In genomic region chr11:16897460-16898061, GRCh38 we compare ENCODE assay signal across 12 cellular contexts.
DNase-seq lines count a peak whose midpoint lies in the region; ATAC-seq, FAIRE-seq and TF ChIP-seq lines count a peak whose summit lies in the region.
"Had no signal": no experiment of that assay in that cellular context is flagged by ENCODE, and none has a peak within 500 bp of the region (broad histone marks: within the 10 kb centered on the region; RNA-seq: fewer than 3 reads in every experiment).

No MANE protein-coding gene starts in this region.

- no peak overlapping the region for H3K27ac ChIP-seq in kidney (ENCODE audit: low read depth in 2 of 2, low read length in 2 of 2)
- H3K27ac ChIP-seq: hepatocyte, PC-9 had no signal

- peaks cover 11 to 23% of the 10 kb centered on the region in 2 donors for H3K4me1 ChIP-seq in kidney (ENCODE audit: control insufficient read depth in 1 of 2, insufficient read depth in 1 of 2, low read depth in 1 of 2, low read length in 2 of 2)

- intact Hi-C loops in kidney (cut with DNase I) = no loop called here

- H3K36me3 ChIP-seq in kidney (ENCODE audit: control insufficient read depth in 1 of 2, insufficient read depth in 2 of 2, low read length in 2 of 2) = no peaks in the 10 kb centered on the region

- H3K9ac ChIP-seq in kidney (ENCODE audit: low read length in 2 of 2) = no peak overlapping the region

- TF ChIP-seq CTCF in kidney (IDR thresholded peaks at IDR 0.05; ENCODE audit: borderline replicate concordance, extremely low read depth, insufficient read depth) (no peak), foreskin fibroblast (IDR thresholded peaks at IDR 0.05; ENCODE audit: low read depth, low read length) (no peak)

- FAIRE-seq in kidney (lab: Jason Lieb, UNC) = no peak

- ATAC-seq in HG03571 (IDR thresholded peaks at IDR 0.05; ENCODE audit: unreplicated experiment) = no peak

- DNase-seq in ELF-1 (ENCODE audit: low read depth, low spot score) (peak; percentile 67), NCI-H1105 treated with DMSO at 0.1 percent for 48 hours (lab: John Stamatoyannopoulos, UW) (peak; percentile 96), NCI-H774 (lab: John Stamatoyannopoulos, UW) (peak; percentile 95), kidney (no peak), foreskin fibroblast (no peak), NK-92 (lab: John Stamatoyannopoulos, UW; ENCODE audit: unreplicated experiment) (no peak)
- DNase-seq: activated effector memory CD4-positive, alpha-beta T cell treated with Interleukin-2 at 50 U/mL for 16 hours; DND-41; PC-9 had no signal

- H3K9me3 ChIP-seq in iPS-18c (ENCODE audit: control insufficient read depth, insufficient read depth, low read length) (peaks cover 2% of the 10 kb centered on the region), kidney (ENCODE audit: control insufficient read depth in 1 of 2, low read length in 2 of 2) (no peaks in the 10 kb centered on the region)

- H3K4me3 ChIP-seq in iPS-18c (ENCODE audit: insufficient read depth, low read depth, low read length) = peak overlapping the region; percentile 31; the same call in 1 of the 2 replicates
- no peak overlapping the region for H3K4me3 ChIP-seq in kidney (ENCODE audit: low read length in 2 of 2)
- H3K4me3 ChIP-seq in foreskin fibroblast (ENCODE audit: low read depth in 1 of 2, low read length in 2 of 2) = no peak overlapping the region
- H3K4me3 ChIP-seq: hepatocyte, PC-9 had no signal

Comparison
In these comparisons a context has a peak if more than half of its experiments do, and no peak if none do; other contexts are left out.
1. DNase-seq: peak in ELF-1 (single experiment), NCI-H1105 treated with DMSO at 0.1 percent for 48 hours (single experiment) and NCI-H774 (single experiment); none in kidney (single experiment), foreskin fibroblast (0 of 2) and NK-92 (single experiment).